In genomic region chr22:38754247-38755154, GRCh38 we compare ENCODE assay signal across 8 cellular contexts. TPM values are rescaled to one million over a fixed set of nuclear protein-coding genes. Genes with fewer than 3 reads are reported as not detected.
A peak's percentile ranks its signal among the peaks of the same experiment; 100 is the strongest.
DNase-seq lines count a peak whose midpoint lies in the region; ATAC-seq, FAIRE-seq and TF ChIP-seq lines count a peak whose summit lies in the region.

No MANE protein-coding gene starts in this region.

- H3K27ac ChIP-seq in A673 (ENCODE audit: low read depth, low read length, poor library complexity, severe bottlenecking), result peak overlapping the region; percentile 93
- peak overlapping the region; percentile 90 for H3K27ac ChIP-seq in parathyroid adenoma

- ATAC-seq in left ventricle myocardium superior (peak; percentile 39), GM21528 (IDR thresholded peaks at IDR 0.05; ENCODE audit: low FRiP score, unreplicated experiment) (no peak)

- H3K9me3 ChIP-seq in A673 (ENCODE audit: low read depth, low read length, poor library complexity, severe bottlenecking) (no peaks in the 10 kb centered on the region), parathyroid adenoma (ENCODE audit: control insufficient read depth, low read length) (no peaks in the 10 kb centered on the region)

- DNase-seq in A673 (ENCODE audit: low spot score) (peak; percentile 62), GM12891 (ENCODE audit: insufficient read length, low spot score) (no peak), NOMO-1 treated with DMSO at 0.1 percent for 48 hours (lab: John Stamatoyannopoulos, UW; ENCODE audit: unreplicated experiment) (peak; percentile 89), amygdala (lab: John Stamatoyannopoulos, UW) (peak in 34 of 56 donors; percentile 20 to 77 (median 57)), left ventricle myocardium superior (peak; percentile 61), activated gamma-delta T cell (lab: John Stamatoyannopoulos, UW) (no peak)

- TF ChIP-seq CTCF in A673 (conservative IDR thresholded peaks at IDR 0.05; ENCODE audit: low read depth, low read length) (no peak), parathyroid adenoma (IDR thresholded peaks at IDR 0.05) (no peak)

- H3K4me2 ChIP-seq in parathyroid adenoma (ENCODE audit: low read length), result peak overlapping the region; percentile 87

- no peaks in the 10 kb centered on the region for H3K27me3 ChIP-seq in A673 (replicated peaks; ENCODE audit: insufficient read depth, low read depth, low read length, poor library complexity)
- no peaks in the 10 kb centered on the region for H3K27me3 ChIP-seq in parathyroid adenoma (ENCODE audit: control insufficient read depth, insufficient read depth, low read length)

- H2AFZ ChIP-seq in parathyroid adenoma, result peak overlapping the region; percentile 72

- intact Hi-C loops in A673 (cut with micrococcal nuclease; ENCODE audit: unreplicated experiment), result no loop called here
- intact Hi-C loops in left ventricle myocardium superior (cut with micrococcal nuclease), result no loop called here

- peak overlapping the region; percentile 97 for H3K4me3 ChIP-seq in A673 (ENCODE audit: low read depth, low read length, poor library complexity, severe bottlenecking)
- H3K4me3 ChIP-seq in parathyroid adenoma (ENCODE audit: low read depth, low read length), result peak overlapping the region; percentile 62

- TF ChIP-seq POLR2A in GM12891 (IDR thresholded peaks at IDR 0.05; ENCODE audit: low read depth, low read length), result no peak

- H3K79me2 ChIP-seq in parathyroid adenoma, result no peaks in the 10 kb centered on the region

- H3K36me3 ChIP-seq in A673 (ENCODE audit: insufficient read depth, low read length, poor library complexity, severe bottlenecking), result peaks cover 46% of the 10 kb centered on the region
- H3K36me3 ChIP-seq in parathyroid adenoma (ENCODE audit: control insufficient read depth, insufficient read depth, low read length), result no peaks in the 10 kb centered on the region

- POLR2A ChIA-PET in A673 (lab: Charles Lee; ENCODE audit: low non-redundant PET), result interaction anchor here (0.6 kb wide), 1 partner anchor 809 kb away, joined by 8 read pairs; no protein-coding TSS in a partner anchor

- FAIRE-seq in GM12891 (lab: Jason Lieb, UNC), result no peak

- H3K9ac ChIP-seq in parathyroid adenoma, result peak overlapping the region; percentile 11

- CTCF ChIA-PET in A673 (lab: Charles Lee), result interaction anchor here (0.7 to 1.7 kb wide), 3 partner anchors 12 to 1500 kb away, joined by 4 to 8 read pairs (median 8); no protein-coding TSS in a partner anchor

- BruUV-seq in A673 (replicated peaks; lab: Mats Ljungman, UMichigan), result TSS peak; percentile 50

- H3K4me1 ChIP-seq in A673 (ENCODE audit: insufficient read depth, low read length, poor library complexity, severe bottlenecking) (peaks cover 36% of the 10 kb centered on the region), parathyroid adenoma (no peaks in the 10 kb centered on the region)

TF ChIP-seq in GM12891, 5 proteins besides CTCF, POLR2A, EP300 and RAD21:
- TF ChIP-seq SPI1 (IDR thresholded peaks at IDR 0.05; ENCODE audit: low read depth, low read length) (0 out of 2 replicates have a peak, but pooled peaks have one; percentile 24), TAF1 (IDR thresholded peaks at IDR 0.05; ENCODE audit: low read depth, low read length) (no peak), POLR2AphosphoS5 (IDR thresholded peaks at IDR 0.05; ENCODE audit: low read depth, low read length) (no peak), POU2F2 (IDR thresholded peaks at IDR 0.05; ENCODE audit: low read depth, low read length) (no peak)

RNA-seq across cellular contexts. Expression of gene SUN2, which starts 1.3 kb away (rescaled TPM):
- total RNA-seq in A673 (2021) (104 and 110 TPM in 2 replicates), left ventricle myocardium superior (109 TPM)
- polyA plus RNA-seq in GM12891 (2012; ENCODE audit: low read depth, missing spikeins), result 42.1 TPM

RNA-seq across cellular contexts. Expression of gene DNAL4, which starts 39.4 kb away (rescaled TPM):
- total RNA-seq in A673 (2021), result 51.7 and 59.1 TPM in 2 replicates
- 6.6 TPM for polyA plus RNA-seq in GM12891 (2012; ENCODE audit: low read depth, missing spikeins)
- total RNA-seq in left ventricle myocardium superior, result 11.6 TPM

RNA-seq across cellular contexts. Expression of gene GTPBP1, which starts 48.8 kb away (rescaled TPM):
- total RNA-seq in A673 (2021) (88.2 and 96.2 TPM in 2 replicates), left ventricle myocardium superior (36.5 TPM)
- polyA plus RNA-seq in GM12891 (2012; ENCODE audit: low read depth, missing spikeins), result 26.0 TPM

RNA-seq across cellular contexts. Expression of gene JOSD1, which starts 53.8 kb away (rescaled TPM):
- total RNA-seq in A673 (2021), result 53.1 and 54.2 TPM in 2 replicates
- polyA plus RNA-seq in GM12891 (2012; ENCODE audit: low read depth, missing spikeins), result 30.2 TPM
- total RNA-seq in left ventricle myocardium superior, result 17.8 TPM

Comparison
In these comparisons a context has a peak if more than half of its experiments do, and no peak if none do; other contexts are left out.
1. DNase-seq: peak in A673 (single experiment), NOMO-1 treated with DMSO at 0.1 percent for 48 hours (single experiment), amygdala (34 of 56) and left ventricle myocardium superior (single experiment); none in GM12891 (single experiment) and activated gamma-delta T cell (single experiment).